In genomic region chr20:709421-709820, GRCh38 we compare ENCODE assay signal across 1 cellular context.
TF ChIP-seq lines count a peak whose summit lies in the region.

No MANE protein-coding gene starts in this region.

TF ChIP-seq in A549, 52 proteins besides CTCF, POLR2A, EP300 and RAD21 (continued from another document):
- no peak for TF ChIP-seq REST (IDR thresholded peaks at IDR 0.05)
- no peak for TF ChIP-seq ZFP36 (IDR thresholded peaks at IDR 0.05; ENCODE audit: borderline replicate concordance, partially characterized antibody)
